Comparison of ENCODE assay signal across 26 cellular contexts in genomic region chrX:121036951-121037350, GRCh38. TPM values are rescaled to one million over a fixed set of nuclear protein-coding genes. Genes with fewer than 3 reads are reported as not detected.
"Had no signal": no experiment of that assay in that cellular context is flagged by ENCODE, and none has a peak within 500 bp of the region (broad histone marks: within the 10 kb centered on the region; RNA-seq: fewer than 3 reads in every experiment).

No MANE protein-coding gene starts in this region.

- H3K4me1 ChIP-seq: SJCRH30 had no signal

- FAIRE-seq: HepG2, RCC 7860 had no signal

- DNase-seq: IMR-90, Karpas-422, KG1, MV-4-11, NCI-H1048, NCI-H1105, NCI-H1417, NCI-H146, NCI-H1694 treated with DMSO at 0.1 percent for 48 hours, NCI-H1930, NCI-H2081, NCI-H2107, NCI-H2227 treated with DMSO at 0.1 percent for 48 hours, NCI-H446, NCI-H510A, NCI-H524 treated with DMSO at 0.1 percent for 48 hours, NCI-H774, RPMI8226, SHP77 treated with DMSO at 0.1 percent for 48 hours, SJCRH30 had no signal

- H3K4me3 ChIP-seq: SJCRH30 had no signal

- H3K27ac ChIP-seq: SJCRH30 had no signal

- H3K36me3 ChIP-seq: SJCRH30 had no signal

- H3K9me3 ChIP-seq: SJCRH30 had no signal

- ATAC-seq: HepG2, Right ventricle myocardium inferior, SK-N-SH treated with all-trans-retinoic acid at 6 μM for 48 hours had no signal

- H3K27me3 ChIP-seq: SJCRH30 had no signal

RNA-seq across cellular contexts. Expression of gene CT47A1, which starts 51.4 kb away (rescaled TPM):
- total RNA-seq: HepG2, HT1080, IMR-90, M059J, Right ventricle myocardium inferior, SJCRH30 had no signal
- polyA plus RNA-seq: HepG2, IMR-90 had no signal

RNA-seq across cellular contexts. Expression of gene CT47A2, which starts 56.2 kb away (rescaled TPM):
- total RNA-seq: HepG2, HT1080, IMR-90, M059J, Right ventricle myocardium inferior, SJCRH30 had no signal
- polyA plus RNA-seq: HepG2, IMR-90 had no signal
